In genomic region chr1:18140411-18140810, GRCh38 we compare ENCODE assay signal across 33 cellular contexts. TPM values are rescaled to one million over a fixed set of nuclear protein-coding genes. Genes with fewer than 3 reads are reported as not detected.
"Had no signal": no experiment of that assay in that cellular context is flagged by ENCODE, and none has a peak within 500 bp of the region (broad histone marks: within the 10 kb centered on the region; RNA-seq: fewer than 3 reads in every experiment).

No MANE protein-coding gene starts in this region.

- DNase-seq: activated CD4-positive, alpha-beta memory T cell treated with anti-CD3 and anti-CD28 coated beads, Interleukin-2, amount 10 ng/mL, durations not matched to agents 7 days and 5 days; activated CD4-positive, alpha-beta T cell treated with anti-CD3 and anti-CD28 coated beads for 36 hours; activated CD4-positive, alpha-beta T cell treated with anti-CD3 and anti-CD28 coated beads, Interleukin-2, amount 10 ng/mL, durations not matched to agents 24 days and 14 days; activated CD4-positive, CD25-positive, alpha-beta regulatory T cell; activated CD4-positive, CD25-positive, alpha-beta regulatory T cell treated with anti-CD3 and anti-CD28 coated beads, Interleukin-2, amount 50 U/mL, for 72 hours; activated CD8-positive, alpha-beta memory T cell treated with anti-CD3 and anti-CD28 coated beads, Interleukin-2, amount 50 U/mL, for 48 hours; activated effector memory CD4-positive, alpha-beta T cell treated with anti-CD3 and anti-CD28 coated beads, Interleukin-2, amount 50 U/mL, for 16 hours; activated naive CD4-positive, alpha-beta T cell treated with anti-CD3 and anti-CD28 coated beads for 36 hours; activated naive CD8-positive, alpha-beta T cell treated with anti-CD3 and anti-CD28 coated beads for 36 hours; activated naive CD8-positive, alpha-beta T cell treated with anti-CD3 and anti-CD28 coated beads, Interleukin-2, amount 50 U/mL, for 24 hours; activated T-cell treated with anti-CD3 and anti-CD28 coated beads, Interleukin-2, amount 50 U/mL, for 4 hours; colonic mucosa; effector CD8-positive, alpha-beta T cell; esophagus squamous epithelium; foreskin melanocyte; heart right ventricle; T-helper 2 cell had no signal

- H3K36me3 Mint-ChIP-seq: activated naive CD4-positive, alpha-beta T cell treated with anti-CD3 and anti-CD28 coated beads, Interleukin-2, amount 50 U/mL, for 24 hours; activated naive CD8-positive, alpha-beta T cell treated with anti-CD3 and anti-CD28 coated beads for 36 hours; brain had no signal

- FAIRE-seq: endometrium, endothelial cell of umbilical vein had no signal

- H3K36me3 ChIP-seq: adrenal gland, ascending aorta, breast epithelium, colonic mucosa, esophagus squamous epithelium, gastroesophageal sphincter, heart right ventricle had no signal

- H3K27me3 ChIP-seq: adrenal gland, ascending aorta, colonic mucosa had no signal

- H3K27ac Mint-ChIP-seq: activated CD4-positive, alpha-beta memory T cell treated with anti-CD3 and anti-CD28 coated beads, Interleukin-2, amount 10 ng/mL, durations not matched to agents 7 days and 5 days; activated CD4-positive, alpha-beta T cell treated with anti-CD3 and anti-CD28 coated beads for 36 hours; activated CD4-positive, alpha-beta T cell treated with anti-CD3 and anti-CD28 coated beads, Interleukin-2, amount 10 ng/mL, durations not matched to agents 24 days and 14 days; activated naive CD4-positive, alpha-beta T cell treated with anti-CD3 and anti-CD28 coated beads for 36 hours; activated naive CD4-positive, alpha-beta T cell treated with anti-CD3 and anti-CD28 coated beads, Interleukin-2, amount 50 U/mL, for 24 hours; activated naive CD8-positive, alpha-beta T cell treated with anti-CD3 and anti-CD28 coated beads for 36 hours; activated naive CD8-positive, alpha-beta T cell treated with anti-CD3 and anti-CD28 coated beads, Interleukin-2, amount 50 U/mL, for 24 hours; activated T-helper 1 cell treated with anti-CD3 and anti-CD28 coated beads, Interleukin-12 subunit alpha, Interleukin-12 subunit beta, Interleukin-2, Interleukin-4 antibody, amounts not matched to agents 30 ng/mL and 10 ng/mL and 1 ng/mL, durations not matched to agents 14 hours and 24 hours and 36 hours; activated T-helper 2 cell treated with anti-CD3 and anti-CD28 coated beads, Interferon-gamma antibody, Interleukin-2, Interleukin-4, amounts not matched to agents 10 μg/mL and 5 μg/mL and 100 μg/mL, durations not matched to agents 14 hours and 24 hours and 36 hours; brain had no signal

- H3K4me3 Mint-ChIP-seq: activated CD4-positive, alpha-beta memory T cell treated with anti-CD3 and anti-CD28 coated beads, Interleukin-2, amount 10 ng/mL, durations not matched to agents 7 days and 5 days; activated CD4-positive, alpha-beta T cell treated with anti-CD3 and anti-CD28 coated beads for 36 hours; activated CD4-positive, alpha-beta T cell treated with anti-CD3 and anti-CD28 coated beads, Interleukin-2, amount 10 ng/mL, durations not matched to agents 24 days and 14 days; activated naive CD4-positive, alpha-beta T cell treated with anti-CD3 and anti-CD28 coated beads for 36 hours; activated naive CD4-positive, alpha-beta T cell treated with anti-CD3 and anti-CD28 coated beads, Interleukin-2, amount 50 U/mL, for 24 hours; activated naive CD8-positive, alpha-beta T cell treated with anti-CD3 and anti-CD28 coated beads for 36 hours; activated naive CD8-positive, alpha-beta T cell treated with anti-CD3 and anti-CD28 coated beads, Interleukin-2, amount 50 U/mL, for 24 hours; activated T-cell treated with anti-CD3 and anti-CD28 coated beads, Interleukin-2, amount 50 U/mL, for 4 hours; activated T-helper 1 cell treated with anti-CD3 and anti-CD28 coated beads, Interleukin-12 subunit alpha, Interleukin-12 subunit beta, Interleukin-2, Interleukin-4 antibody, amounts not matched to agents 30 ng/mL and 10 ng/mL and 1 ng/mL, durations not matched to agents 14 hours and 24 hours and 36 hours; brain; central memory CD8-positive, alpha-beta T cell had no signal

- ATAC-seq: activated CD4-positive, alpha-beta T cell treated with anti-CD3 and anti-CD28 coated beads for 36 hours; activated naive CD8-positive, alpha-beta T cell treated with anti-CD3 and anti-CD28 coated beads, Interleukin-2, amount 50 U/mL, for 24 hours; activated T-cell treated with anti-CD3 and anti-CD28 coated beads, Interleukin-2, amount 50 U/mL, for 4 hours; gastroesophageal sphincter; heart right ventricle had no signal

- H3K27me3 Mint-ChIP-seq: activated CD4-positive, alpha-beta memory T cell treated with anti-CD3 and anti-CD28 coated beads, Interleukin-2, amount 10 ng/mL, durations not matched to agents 7 days and 5 days; activated CD4-positive, alpha-beta T cell treated with anti-CD3 and anti-CD28 coated beads, Interleukin-2, amount 10 ng/mL, durations not matched to agents 24 days and 14 days; activated naive CD8-positive, alpha-beta T cell treated with anti-CD3 and anti-CD28 coated beads, Interleukin-2, amount 50 U/mL, for 24 hours had no signal

- H3K4me3 ChIP-seq: adrenal gland, ascending aorta, breast epithelium, colonic mucosa, esophagus squamous epithelium, gastroesophageal sphincter, heart right ventricle had no signal

- H3K4me1 Mint-ChIP-seq: activated CD4-positive, alpha-beta memory T cell treated with anti-CD3 and anti-CD28 coated beads, Interleukin-2, amount 10 ng/mL, durations not matched to agents 7 days and 5 days; activated CD4-positive, alpha-beta T cell treated with anti-CD3 and anti-CD28 coated beads for 36 hours; activated CD4-positive, alpha-beta T cell treated with anti-CD3 and anti-CD28 coated beads, Interleukin-2, amount 10 ng/mL, durations not matched to agents 24 days and 14 days; activated naive CD4-positive, alpha-beta T cell treated with anti-CD3 and anti-CD28 coated beads, Interleukin-2, amount 50 U/mL, for 24 hours; activated naive CD8-positive, alpha-beta T cell treated with anti-CD3 and anti-CD28 coated beads for 36 hours; activated naive CD8-positive, alpha-beta T cell treated with anti-CD3 and anti-CD28 coated beads, Interleukin-2, amount 50 U/mL, for 24 hours; brain; central memory CD8-positive, alpha-beta T cell had no signal

- H3K9me3 Mint-ChIP-seq: activated CD4-positive, alpha-beta memory T cell treated with anti-CD3 and anti-CD28 coated beads, Interleukin-2, amount 10 ng/mL, durations not matched to agents 7 days and 5 days; activated CD4-positive, alpha-beta T cell treated with anti-CD3 and anti-CD28 coated beads, Interleukin-2, amount 10 ng/mL, durations not matched to agents 24 days and 14 days; activated naive CD4-positive, alpha-beta T cell treated with anti-CD3 and anti-CD28 coated beads for 36 hours; activated naive CD4-positive, alpha-beta T cell treated with anti-CD3 and anti-CD28 coated beads, Interleukin-2, amount 50 U/mL, for 24 hours; activated naive CD8-positive, alpha-beta T cell treated with anti-CD3 and anti-CD28 coated beads, Interleukin-2, amount 50 U/mL, for 24 hours; activated T-cell treated with anti-CD3 and anti-CD28 coated beads, Interleukin-2, amount 50 U/mL, for 4 hours; activated T-helper 1 cell treated with anti-CD3 and anti-CD28 coated beads, Interleukin-12 subunit alpha, Interleukin-12 subunit beta, Interleukin-2, Interleukin-4 antibody, amounts not matched to agents 30 ng/mL and 10 ng/mL and 1 ng/mL, durations not matched to agents 14 hours and 24 hours and 36 hours; activated T-helper 2 cell treated with anti-CD3 and anti-CD28 coated beads, Interferon-gamma antibody, Interleukin-2, Interleukin-4, amounts not matched to agents 10 μg/mL and 5 μg/mL and 100 μg/mL, durations not matched to agents 14 hours and 24 hours and 36 hours; central memory CD8-positive, alpha-beta T cell had no signal

RNA-seq across cellular contexts. Expression of gene IGSF21, which starts 32.8 kb away (rescaled TPM):
- total RNA-seq: activated CD4-positive, alpha-beta memory T cell treated with anti-CD3 and anti-CD28 coated beads, Interleukin-2, amount 10 ng/mL, durations not matched to agents 7 days and 5 days; activated CD4-positive, alpha-beta T cell treated with anti-CD3 and anti-CD28 coated beads for 36 hours; activated CD4-positive, alpha-beta T cell treated with anti-CD3 and anti-CD28 coated beads, Interleukin-2, amount 10 ng/mL, durations not matched to agents 24 days and 14 days; activated naive CD4-positive, alpha-beta T cell treated with anti-CD3 and anti-CD28 coated beads for 36 hours; activated naive CD8-positive, alpha-beta T cell treated with anti-CD3 and anti-CD28 coated beads for 36 hours; activated T-cell treated with anti-CD3 and anti-CD28 coated beads, Interleukin-2, amount 50 U/mL, for 4 hours; activated T-helper 1 cell treated with anti-CD3 and anti-CD28 coated beads, Interleukin-12 subunit alpha, Interleukin-12 subunit beta, Interleukin-2, Interleukin-4 antibody, amounts not matched to agents 30 ng/mL and 10 ng/mL and 1 ng/mL, durations not matched to agents 14 hours and 24 hours and 36 hours; activated T-helper 2 cell treated with anti-CD3 and anti-CD28 coated beads, Interferon-gamma antibody, Interleukin-2, Interleukin-4, amounts not matched to agents 10 μg/mL and 5 μg/mL and 100 μg/mL, durations not matched to agents 14 hours and 24 hours and 36 hours; dermis microvascular lymphatic vessel endothelial cell; endothelial cell of umbilical vein; fibroblast of lung; fibroblast of villous mesenchyme; glomerular endothelial cell; T-helper 1 cell treated with Interleukin-12 subunit alpha and Interleukin-12 subunit beta and Interleukin-4 antibody, amounts not matched to agents 30 ng/mL and 1 ng/mL, for 36 hours had no signal
